In genomic region chr12:47349770-47350408, GRCh38 we compare ENCODE assay signal across 12 cellular contexts.
DNase-seq lines count a peak whose midpoint lies in the region; ATAC-seq and TF ChIP-seq lines count a peak whose summit lies in the region.
"Had no signal": no experiment of that assay in that cellular context is flagged by ENCODE, and none has a peak within 500 bp of the region (broad histone marks: within the 10 kb centered on the region; RNA-seq: fewer than 3 reads in every experiment).

No MANE protein-coding gene starts in this region.

- CTCF ChIA-PET in IMR-90 (lab: Yijun Ruan, JAX): interaction anchor here (0.6 kb wide), 1 partner anchor 366 kb away, joined by 4 read pairs; no protein-coding TSS in a partner anchor
- CTCF ChIA-PET in activated CD8-positive, alpha-beta T cell treated with anti-CD3 and anti-CD28 coated beads for 36 hours (lab: Charles Lee): no interaction called here

- H3K56ac ChIP-seq in IMR-90 (ENCODE audit: extremely low read depth, insufficient read depth, low read length): no peak overlapping the region

- H3K36me3 Mint-ChIP-seq in activated CD8-positive, alpha-beta T cell treated with anti-CD3 and anti-CD28 coated beads for 36 hours (ENCODE audit: low read depth): peaks cover 36% of the 10 kb centered on the region

- H2BK5ac ChIP-seq in IMR-90 (ENCODE audit: low read depth, low read length, poor library complexity, severe bottlenecking): no peak overlapping the region

- H4K8ac ChIP-seq in IMR-90 (ENCODE audit: low read depth in 2 of 2, low read length in 2 of 2): no peak overlapping the region

- H4K20me1 ChIP-seq in IMR-90 (ENCODE audit: insufficient read depth, low read length): no peaks in the 10 kb centered on the region

- H4K91ac ChIP-seq in IMR-90 (ENCODE audit: insufficient read depth, low read depth, low read length): no peak overlapping the region

- H3K27ac ChIP-seq in IMR-90 (ENCODE audit: insufficient read depth, low read length): no peak overlapping the region
- H3K27ac ChIP-seq: VCaP had no signal

- no CpG with 5 or more reads among the region's 3 CpGs for WGBS in IMR-90 (ENCODE audit: extremely low coverage in 2 of 2, insufficient read length in 1 of 2), 2 experiments

- no peak overlapping the region for H3K4me2 ChIP-seq in IMR-90 (ENCODE audit: low read depth, low read length)

- TF ChIP-seq CTCF in IMR-90 (conservative IDR thresholded peaks at IDR 0.05; ENCODE audit: low read depth, low read length): no peak
- TF ChIP-seq CTCF in activated CD8-positive, alpha-beta T cell treated with anti-CD3 and anti-CD28 coated beads for 36 hours (IDR thresholded peaks at IDR 0.05): no peak

- H3K79me1 ChIP-seq in IMR-90 (ENCODE audit: low read depth in 1 of 2, low read length in 2 of 2): no peaks in the 10 kb centered on the region

- H3K36me3 ChIP-seq in IMR-90 (ENCODE audit: control insufficient read depth, insufficient read depth, low read length): no peaks in the 10 kb centered on the region

- peak; percentile 25 for DNase-seq in AG20443 (ENCODE audit: low spot score)
- DNase-seq in IMR-90: peak; percentile 68
- peak; percentile 70 for DNase-seq in activated CD8-positive, alpha-beta T cell treated with anti-CD3 and anti-CD28 coated beads for 36 hours
- DNase-seq in iris pigment epithelial cell (ENCODE audit: low read depth): peak; percentile 24
- no peak for DNase-seq in AG08396 (ENCODE audit: low spot score)
- DNase-seq in mesenteric fat pad (ENCODE audit: low spot score): no peak
- DNase-seq in NCI-H2081 treated with DMSO at 0.1 percent for 48 hours (lab: John Stamatoyannopoulos, UW): no peak
- DNase-seq in SHP77 (lab: John Stamatoyannopoulos, UW): no peak
- DNase-seq: erythroblast, NCI-H1436 had no signal

- no peak overlapping the region for H2AFZ ChIP-seq in IMR-90 (replicated peaks; ENCODE audit: low read length, poor library complexity)

- no peak overlapping the region for H2BK20ac ChIP-seq in IMR-90 (ENCODE audit: low read depth, low read length)

- no TSS peak for BruUV-seq in IMR-90 (replicated peaks; lab: Mats Ljungman, UMichigan)

- POLR2A ChIA-PET in IMR-90 (lab: Charles Lee; ENCODE audit: unreplicated experiment): no interaction called here
- POLR2A ChIA-PET in activated CD8-positive, alpha-beta T cell treated with anti-CD3 and anti-CD28 coated beads for 36 hours (lab: Charles Lee): interaction anchor here (1.1 to 1.6 kb wide), 4 partner anchors 12 to 134 kb away, joined by 3 to 5 read pairs (median 4); no protein-coding TSS in a partner anchor

- no peak for TF ChIP-seq RAD21 in IMR-90 (IDR thresholded peaks at IDR 0.05; ENCODE audit: low read length)

- peaks cover 2% of the 10 kb centered on the region for H3K4me1 ChIP-seq in IMR-90 (ENCODE audit: control insufficient read depth, insufficient read depth, low read length)

- H3K9me3 ChIP-seq in IMR-90 (ENCODE audit: control insufficient read depth, insufficient read depth, low read length): no peaks in the 10 kb centered on the region

- no peaks in the 10 kb centered on the region for H3K27me3 Mint-ChIP-seq in activated CD8-positive, alpha-beta T cell treated with anti-CD3 and anti-CD28 coated beads for 36 hours

- H3K9me1 ChIP-seq in IMR-90 (ENCODE audit: insufficient read depth, low read length): no peaks in the 10 kb centered on the region

- no peak overlapping the region for H2BK15ac ChIP-seq in IMR-90 (ENCODE audit: low read depth, low read length)

- in situ Hi-C loops in IMR-90 (cut with MboI; ENCODE audit: low sequenced_read_pairs): no loop called here

- no peak overlapping the region for H3K23ac ChIP-seq in IMR-90 (ENCODE audit: low read depth, low read length)

- no peak overlapping the region for H3K4ac ChIP-seq in IMR-90 (ENCODE audit: low read depth, low read length)

- intact Hi-C loops in IMR-90 (cut with micrococcal nuclease): no loop called here
- intact Hi-C loops in activated CD8-positive, alpha-beta T cell treated with anti-CD3 and anti-CD28 coated beads for 36 hours (cut with micrococcal nuclease): loop anchor here (5.0 kb wide), 1 partner anchor 43 kb away; no protein-coding TSS in a partner anchor

- H2BK120ac ChIP-seq in IMR-90 (ENCODE audit: low read depth, low read length): no peak overlapping the region

- H3K9ac ChIP-seq in IMR-90 (ENCODE audit: low read depth, low read length): no peak overlapping the region

- no peaks in the 10 kb centered on the region for H3K27me3 ChIP-seq in IMR-90 (ENCODE audit: control insufficient read depth, insufficient read depth, low read length)

- H2AK9ac ChIP-seq in IMR-90 (replicated peaks; ENCODE audit: low read depth, low read length, poor library complexity): no peak overlapping the region

- no peak for TF ChIP-seq POLR2A in IMR-90 (IDR thresholded peaks at IDR 0.05; ENCODE audit: low read depth, low read length)

- H3K14ac ChIP-seq in IMR-90 (replicated peaks; ENCODE audit: low read depth, low read length): no peak overlapping the region

- H3K9me3 Mint-ChIP-seq in activated CD8-positive, alpha-beta T cell treated with anti-CD3 and anti-CD28 coated beads for 36 hours: no peaks in the 10 kb centered on the region

- H3K27ac Mint-ChIP-seq in activated CD8-positive, alpha-beta T cell treated with anti-CD3 and anti-CD28 coated beads for 36 hours: peak overlapping the region; percentile 96

- H3K18ac ChIP-seq in IMR-90 (ENCODE audit: low read depth, low read length): peak overlapping the region; percentile 36; the same call in 1 of the 2 replicates

- peak; percentile 46 for ATAC-seq in IMR-90 (ENCODE audit: low read depth)
- peak; percentile 83 for ATAC-seq in activated CD8-positive, alpha-beta T cell treated with anti-CD3 and anti-CD28 coated beads for 36 hours
- ATAC-seq: Panc1 had no signal

- H2AK5ac ChIP-seq in IMR-90 (ENCODE audit: low read depth, low read length): no peak overlapping the region

- peak overlapping the region; percentile 62 for H3K4me3 Mint-ChIP-seq in activated CD8-positive, alpha-beta T cell treated with anti-CD3 and anti-CD28 coated beads for 36 hours

- dilution Hi-C loops in IMR-90 (cut with HindIII; ENCODE audit: low sequenced_read_pairs, unreplicated experiment): no loop called here

- peaks cover 78% of the 10 kb centered on the region for H3K4me1 Mint-ChIP-seq in activated CD8-positive, alpha-beta T cell treated with anti-CD3 and anti-CD28 coated beads for 36 hours (ENCODE audit: low read depth)

- no peak overlapping the region for H4K5ac ChIP-seq in IMR-90 (ENCODE audit: low read depth, low read length)

- no peak overlapping the region for H3K4me3 ChIP-seq in IMR-90 (ENCODE audit: insufficient read depth, low read depth, low read length)

TF ChIP-seq in IMR-90, 13 proteins besides CTCF, POLR2A, EP300 and RAD21:
- TF ChIP-seq CEBPB (IDR thresholded peaks at IDR 0.05; ENCODE audit: low read depth, low read length): no peak
- no peak for TF ChIP-seq SMC3 (IDR thresholded peaks at IDR 0.05; ENCODE audit: low read depth, low read length)
- no peak for TF ChIP-seq MXI1 (IDR thresholded peaks at IDR 0.05; ENCODE audit: borderline replicate concordance, low read depth, low read length)
- TF ChIP-seq ELK1 (IDR thresholded peaks at IDR 0.05; ENCODE audit: borderline replicate concordance, low read depth, low read length): no peak
- no peak for TF ChIP-seq BHLHE40 (IDR thresholded peaks at IDR 0.05; ENCODE audit: low read depth, low read length)
- no peak for TF ChIP-seq NFE2L2 (IDR thresholded peaks at IDR 0.05; ENCODE audit: low read depth, low read length)
- TF ChIP-seq USF2 (IDR thresholded peaks at IDR 0.05; ENCODE audit: low read depth, low read length): no peak
- no peak for TF ChIP-seq RFX5 (IDR thresholded peaks at IDR 0.05; ENCODE audit: low read depth, low read length)
- TF ChIP-seq CHD1 (IDR thresholded peaks at IDR 0.05; ENCODE audit: low read depth, low read length): no peak
- TF ChIP-seq RCOR1 (IDR thresholded peaks at IDR 0.05; ENCODE audit: insufficient replicate concordance, low read length): no peak
- TF ChIP-seq MAZ (IDR thresholded peaks at IDR 0.05; ENCODE audit: borderline replicate concordance, low read depth, low read length): no peak
- TF ChIP-seq MAFK (IDR thresholded peaks at IDR 0.05; ENCODE audit: low read depth, low read length): no peak
- TF ChIP-seq FOS (IDR thresholded peaks at IDR 0.05; ENCODE audit: low read depth, low read length): no peak

Comparison
In these comparisons a context has a peak if more than half of its experiments do, and no peak if none do; other contexts are left out.
1. DNase-seq: peak in AG20443 (single experiment), IMR-90 (single experiment), activated CD8-positive, alpha-beta T cell treated with anti-CD3 and anti-CD28 coated beads for 36 hours (single experiment) and iris pigment epithelial cell (single experiment); none in AG08396 (single experiment), mesenteric fat pad (single experiment), NCI-H2081 treated with DMSO at 0.1 percent for 48 hours (single experiment) and SHP77 (0 of 2).